18 cellular contexts compared by ENCODE assay signal in the genomic region with DNA sequence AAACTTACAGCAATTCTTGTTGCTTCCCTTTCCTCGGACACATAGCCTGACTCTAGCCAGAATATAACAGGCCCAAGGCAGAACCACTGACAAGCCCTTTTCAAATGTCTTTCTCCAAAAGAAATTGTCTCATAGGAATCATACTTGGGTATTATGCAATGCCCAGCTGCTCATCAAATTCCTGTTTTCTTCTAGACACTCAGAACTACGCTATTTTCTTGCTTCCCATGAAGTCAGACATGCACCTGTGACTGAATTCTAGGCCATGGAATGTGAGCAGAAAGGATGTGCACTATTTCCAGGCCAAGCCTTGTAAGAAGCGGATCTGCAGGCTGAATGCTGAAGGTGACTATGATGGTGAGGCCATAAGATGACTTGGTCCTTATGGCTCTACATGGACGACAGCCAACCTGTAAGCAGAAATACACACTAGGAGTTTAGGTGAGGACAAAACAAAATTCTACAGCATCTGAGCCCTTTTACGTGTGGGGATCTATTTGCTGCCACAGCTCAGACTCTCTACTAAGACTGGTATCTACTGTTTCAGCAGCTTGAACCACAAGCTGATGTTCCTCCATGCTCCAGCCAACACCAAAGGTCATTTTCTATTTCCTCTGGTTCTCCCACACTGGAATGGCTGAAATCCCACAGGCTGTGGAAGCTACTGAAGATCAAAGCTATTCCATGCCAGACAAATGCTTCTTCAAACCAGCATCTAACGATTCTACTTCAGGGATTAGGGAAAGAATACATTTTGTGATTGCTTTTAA.
"Had no signal": no experiment of that assay in that cellular context is flagged by ENCODE, and none has a peak within 500 bp of the region (broad histone marks: within the 10 kb centered on the region; RNA-seq: fewer than 3 reads in every experiment).

No MANE protein-coding gene starts in this region.

- H3K36me3 ChIP-seq: esophagus squamous epithelium, neural progenitor cell, ovary, right lobe of liver, suprapubic skin, thyroid gland had no signal

- FAIRE-seq: islet of Langerhans, urothelium cell line had no signal

- H2AFZ ChIP-seq: hepatocyte, neural progenitor cell had no signal

- H3K4me1 ChIP-seq: esophagus squamous epithelium, foreskin keratinocyte, neural progenitor cell, right lobe of liver, suprapubic skin, thyroid gland had no signal

- H3K4me3 ChIP-seq: esophagus squamous epithelium, hepatocyte, neural progenitor cell, ovary, right lobe of liver, suprapubic skin, thyroid gland had no signal

- H3K27me3 ChIP-seq: esophagus squamous epithelium, foreskin keratinocyte, hepatocyte, neural progenitor cell, ovary, right lobe of liver, suprapubic skin, thyroid gland had no signal

- H3K4me2 ChIP-seq: hepatocyte, neural progenitor cell had no signal

- ATAC-seq: effector memory CD8-positive, alpha-beta T cell; foreskin keratinocyte; natural killer cell treated with Interleukin-12 subunit alpha and Interleukin-12 subunit beta and Interleukin-15 and Interleukin-18, amount 100 ng/mL, for 72 hours; right lobe of liver had no signal

- H3K9me3 ChIP-seq: esophagus squamous epithelium, ovary, right lobe of liver, suprapubic skin, thyroid gland had no signal

- H3K79me2 ChIP-seq: hepatocyte had no signal

- H3K27ac ChIP-seq: esophagus squamous epithelium, foreskin keratinocyte, hepatocyte, neural progenitor cell, ovary, right lobe of liver, suprapubic skin, thyroid gland had no signal

- DNase-seq: effector memory CD8-positive, alpha-beta T cell; esophagus squamous epithelium; head of caudate nucleus; kidney glomerular epithelial cell; mammary epithelial cell; nucleus accumbens; ovary; right lobe of liver; stimulated activated CD4-positive, alpha-beta T cell treated with anti-CD3 and anti-CD28 coated beads, Interleukin-12 subunit alpha, Interleukin-12 subunit beta, amount 100 ng/mL, for 4 hours; stimulated activated naive CD4-positive, alpha-beta T cell treated with Interleukin-2 at 50 U/mL for 16 hours; thyroid gland had no signal

- H3K9ac ChIP-seq: neural progenitor cell had no signal
